ENCODE assay signal across 8 cellular contexts in the genomic region with DNA sequence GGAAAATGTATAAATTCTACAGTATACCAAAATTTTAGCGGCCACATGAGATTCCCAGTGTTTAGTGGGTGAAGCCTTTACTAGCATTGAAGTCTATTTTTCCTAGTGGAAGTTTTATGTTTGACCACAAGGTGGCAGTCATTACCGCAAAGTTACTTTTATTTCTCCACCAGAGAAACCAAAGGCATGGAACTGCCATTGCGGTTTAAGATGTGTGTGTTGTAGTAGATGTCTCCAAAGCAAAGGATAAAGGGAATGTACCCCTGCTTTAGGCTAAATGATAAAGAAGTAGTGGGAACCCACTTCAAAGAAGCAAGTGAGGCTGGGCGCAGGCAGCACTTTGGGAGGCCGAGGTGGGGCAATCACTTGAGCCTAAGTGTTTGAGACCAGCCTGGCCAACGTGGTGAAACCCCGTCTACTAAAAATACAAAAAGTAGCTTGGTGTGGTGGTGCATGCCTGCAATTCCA.
DNase-seq lines count a peak whose midpoint lies in the region; ATAC-seq, FAIRE-seq and TF ChIP-seq lines count a peak whose summit lies in the region.

No MANE protein-coding gene starts in this region.

- H3K27me3 ChIP-seq in Loucy (ENCODE audit: insufficient read depth, low read length, poor library complexity, severe bottlenecking) = no peaks in the 10 kb centered on the region
- no peaks in the 10 kb centered on the region for H3K27me3 ChIP-seq in thoracic aorta (replicated peaks; ENCODE audit: insufficient read depth)

- peaks cover 11% of the 10 kb centered on the region for H4K20me1 ChIP-seq in Loucy (ENCODE audit: insufficient read depth, low read length, poor library complexity, severe bottlenecking)

- peak; percentile 79 for FAIRE-seq in G401.6 (lab: Jason Lieb, UNC)

- no peak overlapping the region for H3K27ac ChIP-seq in thoracic aorta

- H3K4me2 ChIP-seq in Loucy (ENCODE audit: low read depth, low read length, poor library complexity, severe bottlenecking) = no peak overlapping the region

- H3K9me2 ChIP-seq in Loucy (replicated peaks; ENCODE audit: low read depth, low read length) = no peaks in the 10 kb centered on the region

- TF ChIP-seq CTCF in Loucy (conservative IDR thresholded peaks at IDR 0.05; ENCODE audit: low read length) = peak; percentile 83
- peak; percentile 87 for TF ChIP-seq CTCF in thoracic aorta (IDR thresholded peaks at IDR 0.05)

- peak; percentile 95 for ATAC-seq in left lobe of liver
- ATAC-seq in thoracic aorta (ENCODE audit: insufficient number of reproducible peaks, low FRiP score, low read depth) = peak; percentile 25
- ATAC-seq in GM18870 (IDR thresholded peaks at IDR 0.05; ENCODE audit: unreplicated experiment) = no peak

- no peak overlapping the region for H3K9ac ChIP-seq in Loucy (ENCODE audit: low read depth, low read length, poor library complexity, severe bottlenecking)

- peaks cover 11% of the 10 kb centered on the region for H3K4me1 ChIP-seq in Loucy (ENCODE audit: insufficient read depth, low read length, poor library complexity, severe bottlenecking)
- H3K4me1 ChIP-seq in thoracic aorta (ENCODE audit: control insufficient read depth in 1 of 2, low read depth in 2 of 2) = peaks cover 0 to 2% of the 10 kb centered on the region in 2 donors

- DNase-seq in AG08396 (ENCODE audit: low spot score) (peak; percentile 45), RPMI7951 (ENCODE audit: low read depth) (peak; percentile 76), left lobe of liver (ENCODE audit: low spot score) (no peak), thoracic aorta (ENCODE audit: low spot score) (no peak)
- peak; percentile 64 for DNase-seq in central memory CD4-positive, alpha-beta T cell

- peaks cover 70% of the 10 kb centered on the region for H3K36me3 ChIP-seq in Loucy (ENCODE audit: insufficient read depth, low read length)
- H3K36me3 ChIP-seq in thoracic aorta = no peaks in the 10 kb centered on the region

- H3K9me3 ChIP-seq in Loucy (ENCODE audit: insufficient read depth, low read depth, low read length) = no peaks in the 10 kb centered on the region
- H3K9me3 ChIP-seq in thoracic aorta = no peaks in the 10 kb centered on the region

- H2AFZ ChIP-seq in Loucy (ENCODE audit: low read length) = no peak overlapping the region

- H3F3A ChIP-seq in Loucy (ENCODE audit: low read depth) = no peaks in the 10 kb centered on the region

- H3K4me3 ChIP-seq in Loucy (ENCODE audit: low read length, poor library complexity, severe bottlenecking) (no peak overlapping the region), thoracic aorta (no peak overlapping the region)

- peaks cover 61% of the 10 kb centered on the region for H3K79me2 ChIP-seq in Loucy (ENCODE audit: insufficient read depth, low read length)

Comparison
In these comparisons a context has a peak if more than half of its experiments do, and no peak if none do; other contexts are left out.
1. DNase-seq: peak in AG08396 (single experiment), RPMI7951 (single experiment) and central memory CD4-positive, alpha-beta T cell (single experiment); none in left lobe of liver (single experiment) and thoracic aorta (single experiment).